ENCODE assay signal across 1 cellular context in the genomic region with DNA sequence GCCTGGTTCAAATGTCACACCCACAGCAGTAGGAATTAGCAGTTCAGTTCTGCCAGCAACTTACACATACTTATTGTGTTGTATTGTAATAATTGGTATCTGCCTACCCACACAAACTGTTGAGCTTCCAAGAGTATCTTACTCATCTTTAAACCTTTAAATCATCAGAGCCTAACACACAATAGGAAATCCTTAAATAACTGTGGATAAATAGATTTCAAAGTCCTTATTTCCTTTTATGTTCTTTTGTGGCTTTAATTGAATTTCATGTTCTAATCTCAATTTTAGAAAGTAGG.
TF ChIP-seq lines count a peak whose summit lies in the region.

No MANE protein-coding gene starts in this region.

TF ChIP-seq in GM12878, 131 proteins besides CTCF, POLR2A, EP300 and RAD21:
- TF ChIP-seq CHD4 (IDR thresholded peaks at IDR 0.05) (no peak), ZNF622 (IDR thresholded peaks at IDR 0.05) (no peak), RAD51 (IDR thresholded peaks at IDR 0.05) (no peak), CHD2 (IDR thresholded peaks at IDR 0.05; ENCODE audit: borderline replicate concordance, low read depth, low read length) (no peak), ZBED1 (IDR thresholded peaks at IDR 0.05; ENCODE audit: borderline replicate concordance) (no peak), MXI1 (IDR thresholded peaks at IDR 0.05; ENCODE audit: low read depth, low read length) (no peak), CUX1 (IDR thresholded peaks at IDR 0.05; ENCODE audit: insufficient replicate concordance, low read depth, low read length) (no peak)
